In genomic region chr12:68159681-68160304, GRCh38 we compare ENCODE assay signal across 14 cellular contexts. TPM values are rescaled to one million over a fixed set of nuclear protein-coding genes. Genes with fewer than 3 reads are reported as not detected.
DNase-seq lines count a peak whose midpoint lies in the region; ATAC-seq and TF ChIP-seq lines count a peak whose summit lies in the region.
"Had no signal": no experiment of that assay in that cellular context is flagged by ENCODE, and none has a peak within 500 bp of the region (broad histone marks: within the 10 kb centered on the region; RNA-seq: fewer than 3 reads in every experiment).

TSS of gene IFNG (minus strand) at chr12:68159740. CDS start at chr12:68159615, 125 bp downstream.

- TF ChIP-seq CTCF in KMS-11 (conservative IDR thresholded peaks at IDR 0.05; ENCODE audit: low read depth, low read length): no peak

- H3K36me3 Mint-ChIP-seq in activated CD4-positive, alpha-beta T cell treated with anti-CD3 and anti-CD28 coated beads, Interleukin-2, amount 10 ng/mL, durations not matched to agents 24 days and 14 days (ENCODE audit: low read depth): peaks cover 12% of the 10 kb centered on the region
- peaks cover 0 to 4% (median 0%) of the 10 kb centered on the region in 5 donors for H3K36me3 Mint-ChIP-seq in naive thymus-derived CD4-positive, alpha-beta T cell

- H3K79me2 ChIP-seq in KMS-11 (ENCODE audit: insufficient read depth, low read depth): no peaks in the 10 kb centered on the region

- peak within 1 kb of the TSS; percentile 61 for H3K4me3 Mint-ChIP-seq in activated CD4-positive, alpha-beta T cell treated with anti-CD3 and anti-CD28 coated beads, Interleukin-2, amount 10 ng/mL, durations not matched to agents 24 days and 14 days
- H3K4me3 Mint-ChIP-seq in naive thymus-derived CD4-positive, alpha-beta T cell: peak within 1 kb of the TSS in 2 of 10 donors; percentile 63

- H3K4me1 ChIP-seq in KMS-11 (ENCODE audit: low read depth, poor library complexity, severe bottlenecking): peaks cover 27% of the 10 kb centered on the region
- peaks cover 0 to 43% of the 10 kb centered on the region in 2 donors for H3K4me1 ChIP-seq in naive thymus-derived CD4-positive, alpha-beta T cell (ENCODE audit: control insufficient read depth in 2 of 2, insufficient read depth in 2 of 2, low read length in 2 of 2)

- peak within 1 kb of the TSS; percentile 80 for H3K27ac Mint-ChIP-seq in activated CD4-positive, alpha-beta T cell treated with anti-CD3 and anti-CD28 coated beads, Interleukin-2, amount 10 ng/mL, durations not matched to agents 24 days and 14 days
- H3K27ac Mint-ChIP-seq in naive thymus-derived CD4-positive, alpha-beta T cell: peak within 1 kb of the TSS in 3 of 9 donors; percentile 33 to 70 (median 50)

- no peak within 1 kb of the TSS; the same call in 1 of the 2 replicates for H3K27ac ChIP-seq in KMS-11
- no peak within 1 kb of the TSS for H3K27ac ChIP-seq in naive thymus-derived CD4-positive, alpha-beta T cell (ENCODE audit: low read depth, low read length)

- H3K9me3 ChIP-seq in naive thymus-derived CD4-positive, alpha-beta T cell (ENCODE audit: control insufficient read depth in 2 of 3, low read length in 3 of 3): no peaks in the 10 kb centered on the region

- DNase-seq in activated CD4-positive, alpha-beta T cell treated with anti-CD3 and anti-CD28 coated beads, Interleukin-2, amount 10 ng/mL, durations not matched to agents 24 days and 14 days: no peak
- DNase-seq in activated CD4-positive, alpha-beta T cell treated with anti-CD3 and anti-CD28 coated beads, Interleukin-2, amount 50 U/mL, for 48 hours: no peak
- no peak for DNase-seq in naive thymus-derived CD4-positive, alpha-beta T cell
- DNase-seq in H4 (ENCODE audit: low spot score) (no peak), GM19240 (ENCODE audit: insufficient read length, low spot score) (no peak)
- no peak for DNase-seq in stimulated activated CD4-positive, alpha-beta T cell treated with anti-CD3 and anti-CD28 coated beads, Interleukin-15, amount 100 ng/mL, for 24 hours
- DNase-seq: NCI-H69, nucleus accumbens, substantia nigra, SW 1271 had no signal

- H3K9ac ChIP-seq in KMS-11: no peak within 1 kb of the TSS

- peaks cover 39% of the 10 kb centered on the region; the same call in 1 of the 2 replicates for H3K27me3 ChIP-seq in KMS-11 (ENCODE audit: insufficient read depth, low read depth)
- no peaks in the 10 kb centered on the region for H3K27me3 ChIP-seq in naive thymus-derived CD4-positive, alpha-beta T cell (ENCODE audit: control insufficient read depth in 2 of 2, insufficient read depth in 2 of 2, low read length in 2 of 2)

- no peaks in the 10 kb centered on the region for H3K36me3 ChIP-seq in KMS-11 (ENCODE audit: insufficient read depth)
- H3K36me3 ChIP-seq in naive thymus-derived CD4-positive, alpha-beta T cell (ENCODE audit: control insufficient read depth in 2 of 3, insufficient read depth in 3 of 3, low read length in 3 of 3): no peaks in the 10 kb centered on the region

- H3K4me3 ChIP-seq in KMS-11 (IDR thresholded peaks at IDR 0.05; ENCODE audit: insufficient read depth, low read depth, low read length): no peak within 1 kb of the TSS
- peak within 1 kb of the TSS; percentile 4 for H3K4me3 ChIP-seq in naive thymus-derived CD4-positive, alpha-beta T cell (ENCODE audit: low read length)

- CTCF ChIA-PET in naive thymus-derived CD4-positive, alpha-beta T cell (lab: Charles Lee): interaction anchor here (0.7 kb wide), 1 partner anchor 16 kb away, joined by 3 read pairs; no protein-coding TSS in a partner anchor

- peaks cover 2% of the 10 kb centered on the region for H3K27me3 Mint-ChIP-seq in activated CD4-positive, alpha-beta T cell treated with anti-CD3 and anti-CD28 coated beads, Interleukin-2, amount 10 ng/mL, durations not matched to agents 24 days and 14 days
- H3K27me3 Mint-ChIP-seq in naive thymus-derived CD4-positive, alpha-beta T cell: no peaks in the 10 kb centered on the region

- intact Hi-C loops in activated CD4-positive, alpha-beta T cell treated with anti-CD3 and anti-CD28 coated beads, Interleukin-2, amount 10 ng/mL, durations not matched to agents 24 days and 14 days (cut with micrococcal nuclease): loop anchor here (2.0 kb wide), 1 partner anchor 79 kb away; no protein-coding TSS in a partner anchor
- intact Hi-C loops in naive thymus-derived CD4-positive, alpha-beta T cell (cut with micrococcal nuclease): loop anchor here (2.0 to 10.0 kb wide), 6 partner anchors 21 to 805 kb away; no protein-coding TSS in a partner anchor

- POLR2A ChIA-PET in naive thymus-derived CD4-positive, alpha-beta T cell (lab: Charles Lee): no interaction called here

- H3K4me1 Mint-ChIP-seq in activated CD4-positive, alpha-beta T cell treated with anti-CD3 and anti-CD28 coated beads, Interleukin-2, amount 10 ng/mL, durations not matched to agents 24 days and 14 days: peaks cover 31% of the 10 kb centered on the region
- H3K4me1 Mint-ChIP-seq in naive thymus-derived CD4-positive, alpha-beta T cell: peaks cover 0 to 37% (median 0%) of the 10 kb centered on the region in 7 donors

- H2AFZ ChIP-seq in KMS-11 (ENCODE audit: low read depth): no peak within 1 kb of the TSS

- peak; percentile 51 for ATAC-seq in GM21619 (IDR thresholded peaks at IDR 0.05; ENCODE audit: unreplicated experiment)
- peak; percentile 79 for ATAC-seq in naive thymus-derived CD4-positive, alpha-beta T cell

- H3K4me2 ChIP-seq in KMS-11: peak within 1 kb of the TSS; percentile 49

- H4K20me1 ChIP-seq in KMS-11 (ENCODE audit: insufficient read depth): no peaks in the 10 kb centered on the region

- peaks cover 6% of the 10 kb centered on the region for H3K9me3 Mint-ChIP-seq in activated CD4-positive, alpha-beta T cell treated with anti-CD3 and anti-CD28 coated beads, Interleukin-2, amount 10 ng/mL, durations not matched to agents 24 days and 14 days
- no peaks in the 10 kb centered on the region for H3K9me3 Mint-ChIP-seq in naive thymus-derived CD4-positive, alpha-beta T cell

RNA-seq across cellular contexts. Expression of gene IFNG, which starts in this region (rescaled TPM):
- total RNA-seq in activated CD4-positive, alpha-beta T cell treated with anti-CD3 and anti-CD28 coated beads, Interleukin-2, amount 10 ng/mL, durations not matched to agents 24 days and 14 days: 279 and 285 TPM in 2 replicates
- total RNA-seq in naive thymus-derived CD4-positive, alpha-beta T cell: 10 to 100 TPM in 2 of 5 experiments, 1 to 10 TPM in 1, under 1 TPM in 2; 0.38 to 52.6 (median 1.1) TPM
- not detected for polyA plus RNA-seq in naive thymus-derived CD4-positive, alpha-beta T cell
- not detected in 2 replicates for total RNA-seq in H4 (2014; rRNA removed; shearing (Covaris generic))
- total RNA-seq: A172, Daoy had no signal
